ENCODE assay signal across 8 cellular contexts in genomic region chr5:140401362-140402257, GRCh38. TPM values are rescaled to one million over a fixed set of nuclear protein-coding genes. Genes with fewer than 3 reads are reported as not detected.
A peak's percentile ranks its signal among the peaks of the same experiment; 100 is the strongest.
DNase-seq lines count a peak whose midpoint lies in the region; ATAC-seq, FAIRE-seq and TF ChIP-seq lines count a peak whose summit lies in the region.

Gene ANKHD1 (plus strand): TSS chr5:140401833. CDS start chr5:140401968, 135 bp downstream.

- H3K36me3 Mint-ChIP-seq in memory B cell: peaks cover 2% of the 10 kb centered on the region

- TF ChIP-seq CTCF in H1 (IDR thresholded peaks at IDR 0.05; ENCODE audit: control extremely low read depth in 1 of 3, insufficient read depth in 1 of 3, low read depth in 1 of 3, low read length in 3 of 3): no peak

- peaks cover 4% of the 10 kb centered on the region for H3K23me2 ChIP-seq in H1 (ENCODE audit: low read depth, low read length)

- H2BK120ac ChIP-seq in H1 (replicated peaks; ENCODE audit: low read depth, low read length): no peak within 1 kb of the TSS

- 2% methylated on average over 58 of the region's 83 CpGs; no CpG with 5 or more reads in 1 of the 2 experiments for WGBS in H1 (ENCODE audit: extremely low coverage in 1 of 2, insufficient coverage in 1 of 2, insufficient read length in 1 of 2, insufficient replicate concordance in 2 of 2, low coverage in 1 of 2, low lambda C conversion rate in 2 of 2, missing lambda C conversion rate in 1 of 2), 2 experiments

- CTCF ChIA-PET in H1 (lab: Charles Lee; ENCODE audit: partially characterized antibody): interaction anchor here (0.7 to 2.1 kb wide), 6 partner anchors 25 to 160 kb away, joined by 3 to 7 read pairs (median 3); no protein-coding TSS in a partner anchor

- peak within 1 kb of the TSS; percentile 98 for H2AFZ ChIP-seq in H1 (ENCODE audit: low read length)

- H3K4me1 Mint-ChIP-seq in memory B cell: peaks cover 20% of the 10 kb centered on the region

- POLR2A ChIA-PET in H1 (lab: Charles Lee; ENCODE audit: partially characterized antibody): interaction anchor here (0.7 to 2.9 kb wide), 26 partner anchors 9 to 1107 kb away, joined by 3 to 29 read pairs (median 4); partner anchors contain the start of genes EIF4EBP3, HBEGF, IK and NDUFA2

- H3K79me1 ChIP-seq in H1 (ENCODE audit: low read depth, low read length): no peaks in the 10 kb centered on the region; the same call in 1 of the 2 replicates

- peak; percentile 81 for ATAC-seq in GM21360 (IDR thresholded peaks at IDR 0.05; ENCODE audit: unreplicated experiment)
- peak; percentile 76 for ATAC-seq in memory B cell (ENCODE audit: low read depth)

- DNase-seq in COLO668 (lab: John Stamatoyannopoulos, UW; ENCODE audit: unreplicated experiment): peak; percentile 96
- DNase-seq in HT1080 (ENCODE audit: low read depth): peak; percentile 100
- DNase-seq in NOMO-1 treated with DMSO at 0.1 percent for 48 hours (lab: John Stamatoyannopoulos, UW; ENCODE audit: unreplicated experiment): peak; percentile 99
- DNase-seq in activated CD8-positive, alpha-beta memory T cell treated with anti-CD3 and anti-CD28 coated beads for 4 hours (ENCODE audit: low read depth in 2 of 2): peak; percentile 89 to 93
- peak; percentile 91 to 99 for DNase-seq in H1 (ENCODE audit: low read depth in 1 of 2, low spot score in 2 of 2)
- DNase-seq in memory B cell (ENCODE audit: low spot score in 2 of 2): peak; percentile 89 to 95
- peak; percentile 95 for DNase-seq in stimulated activated CD8-positive, alpha-beta memory T cell treated with anti-CD3 and anti-CD28 coated beads, Interleukin-12 subunit alpha, Interleukin-12 subunit beta, amount 100 ng/mL, for 4 hours (ENCODE audit: low read depth)

- peak within 1 kb of the TSS; percentile 94 to 100 (median 97) for H3K4me3 ChIP-seq in H1 (ENCODE audit: extremely low read depth in 1 of 4, insufficient read depth in 2 of 4, low read depth in 3 of 4, low read length in 4 of 4)

- H4K5ac ChIP-seq in H1 (ENCODE audit: insufficient read length, low read depth, low read length): peak within 1 kb of the TSS; percentile 98

- H2BK20ac ChIP-seq in H1 (ENCODE audit: low read length): peak within 1 kb of the TSS; percentile 91; the same call in 1 of the 2 replicates

- H3K36me3 ChIP-seq in H1 (ENCODE audit: control insufficient read depth in 2 of 4, insufficient read depth in 4 of 4, low read length in 3 of 4): no peaks in the 10 kb centered on the region

- H3K27me3 ChIP-seq in H1 (replicated peaks in 1 of 4; ENCODE audit: control insufficient read depth in 3 of 4, extremely low read depth in 1 of 4, insufficient read depth in 3 of 4, low read length in 3 of 4): no peaks in the 10 kb centered on the region

- peak within 1 kb of the TSS; percentile 49; the same call in 1 of the 2 replicates for H2BK15ac ChIP-seq in H1 (ENCODE audit: low read length)

- peak; percentile 29 to 90 for TF ChIP-seq POLR2A in H1 (IDR thresholded peaks at IDR 0.05; ENCODE audit: control extremely low read depth in 1 of 2, low read depth in 2 of 2, low read length in 2 of 2)

- no peak for TF ChIP-seq RAD21 in H1 (IDR thresholded peaks at IDR 0.05 in 1 of 2, conservative IDR thresholded peaks at IDR 0.05 in 1 of 2; ENCODE audit: low read depth in 2 of 2, low read length in 2 of 2)

- peaks cover 40 to 55% of the 10 kb centered on the region in 2 experiments for H3K79me2 ChIP-seq in H1 (ENCODE audit: control insufficient read depth in 1 of 2, insufficient read depth in 2 of 2, low read length in 2 of 2)

- peak within 1 kb of the TSS; percentile 94 for H3K18ac ChIP-seq in H1 (ENCODE audit: extremely low read depth, low read length)

- peaks cover 11 to 18% of the 10 kb centered on the region in 2 experiments for H4K20me1 ChIP-seq in H1 (replicated peaks in 1 of 2; ENCODE audit: control insufficient read depth in 1 of 2, insufficient read depth in 2 of 2, low read length in 2 of 2)

- TF ChIP-seq EP300 in H1 (IDR thresholded peaks at IDR 0.05; ENCODE audit: borderline replicate concordance in 1 of 2, low read depth in 2 of 2, low read length in 2 of 2): no peak

- H3K9ac ChIP-seq in H1 (replicated peaks in 1 of 4; ENCODE audit: extremely low read depth in 1 of 4, low read depth in 3 of 4, low read length in 3 of 4): peak within 1 kb of the TSS; percentile 92 to 98 (median 94)

- no peak within 1 kb of the TSS for H3K14ac ChIP-seq in H1 (ENCODE audit: insufficient read length)

- peak within 1 kb of the TSS; percentile 97 for H2BK5ac ChIP-seq in H1 (ENCODE audit: low read depth, low read length)

- peaks cover 0 to 9% (median 5%) of the 10 kb centered on the region in 4 experiments; a peak in 5 of 7 replicates for H3K4me1 ChIP-seq in H1 (replicated peaks in 1 of 4; ENCODE audit: control insufficient read depth in 3 of 4, insufficient read depth in 4 of 4, low read length in 3 of 4)

- H3K4me2 ChIP-seq in H1 (ENCODE audit: insufficient read depth in 1 of 2, low read depth in 2 of 2, low read length in 2 of 2): peak within 1 kb of the TSS; percentile 79 to 85

- H3K4ac ChIP-seq in H1 (replicated peaks; ENCODE audit: insufficient read length, low read depth, low read length): peak within 1 kb of the TSS; percentile 59

- peak within 1 kb of the TSS; percentile 81 for H4K8ac ChIP-seq in H1 (ENCODE audit: extremely low read depth, insufficient read depth, low read length)

- peak within 1 kb of the TSS; percentile 96 for H3K56ac ChIP-seq in H1 (replicated peaks; ENCODE audit: insufficient read length, low read depth, low read length)

- H3K4me3 Mint-ChIP-seq in memory B cell: no peak within 1 kb of the TSS

- H3K27me3 Mint-ChIP-seq in memory B cell: no peaks in the 10 kb centered on the region

- H3K23ac ChIP-seq in H1 (ENCODE audit: insufficient read length): no peak within 1 kb of the TSS

- peak within 1 kb of the TSS; percentile 92 for H3K27ac ChIP-seq in H1 (ENCODE audit: low read depth, low read length)

- H3K27ac Mint-ChIP-seq in memory B cell: no peak within 1 kb of the TSS

- no peaks in the 10 kb centered on the region for H3K9me3 Mint-ChIP-seq in memory B cell

- no peak within 1 kb of the TSS for H2AK5ac ChIP-seq in H1 (ENCODE audit: low read depth, low read length)

- no peaks in the 10 kb centered on the region for H3K9me3 ChIP-seq in H1 (ENCODE audit: insufficient read depth in 2 of 2, low read depth in 1 of 2, low read length in 1 of 2)

- FAIRE-seq in H1 (lab: Jason Lieb, UNC): peak; percentile 91

- H2BK12ac ChIP-seq in H1 (ENCODE audit: low read depth, low read length): no peak within 1 kb of the TSS; the same call in 1 of the 2 replicates

- peak within 1 kb of the TSS; percentile 90 for H4K91ac ChIP-seq in H1 (replicated peaks; ENCODE audit: insufficient read length, low read length)

TF ChIP-seq in H1, 55 proteins besides CTCF, POLR2A, EP300 and RAD21 (continues in another document):
- TF ChIP-seq PHF8 (conservative IDR thresholded peaks at IDR 0.05; ENCODE audit: low read depth, low read length): peak; percentile 70
- no peak for TF ChIP-seq FOSL1 (IDR thresholded peaks at IDR 0.05; ENCODE audit: insufficient read depth, low read depth, low read length)
- no peak for TF ChIP-seq RNF2 (IDR thresholded peaks at IDR 0.05; ENCODE audit: borderline replicate concordance, low read depth, low read length, missing control alignments, poor library complexity, severe bottlenecking)
- TF ChIP-seq CHD2 (IDR thresholded peaks at IDR 0.05; ENCODE audit: low read length): peak; percentile 96
- no peak for TF ChIP-seq MAFK (IDR thresholded peaks at IDR 0.05; ENCODE audit: low read depth, low read length)
- TF ChIP-seq POU5F1 (IDR thresholded peaks at IDR 0.05; ENCODE audit: low read depth, low read length): no peak
- TF ChIP-seq TAF7 (optimal IDR thresholded peaks at IDR 0.05; ENCODE audit: borderline replicate concordance, low read depth, low read length): peak; percentile 81
- peak; percentile 85; the same call in 1 of the 2 replicates for TF ChIP-seq SP4 (IDR thresholded peaks at IDR 0.05; ENCODE audit: low read length)
- TF ChIP-seq SRF (IDR thresholded peaks at IDR 0.05; ENCODE audit: low read depth, low read length): no peak
- TF ChIP-seq RFX5 (IDR thresholded peaks at IDR 0.05; ENCODE audit: borderline replicate concordance, low read depth, low read length): no peak
- no peak for TF ChIP-seq JUND (IDR thresholded peaks at IDR 0.05; ENCODE audit: low read length)
- TF ChIP-seq EZH2 (IDR thresholded peaks at IDR 0.05; ENCODE audit: low read depth, low read length, severe bottlenecking): no peak
- no peak for TF ChIP-seq SUZ12 (IDR thresholded peaks at IDR 0.05; ENCODE audit: low read length)
- no peak for TF ChIP-seq HDAC6 (IDR thresholded peaks at IDR 0.05; ENCODE audit: low read depth, low read length)
- TF ChIP-seq ATF3 (IDR thresholded peaks at IDR 0.05; ENCODE audit: insufficient read depth, low read depth, low read length): no peak
- peak; percentile 86 for TF ChIP-seq TBP (IDR thresholded peaks at IDR 0.05; ENCODE audit: low read depth, low read length)
- TF ChIP-seq SP1 (IDR thresholded peaks at IDR 0.05; ENCODE audit: low read depth, low read length): peak; percentile 99
- no peak for TF ChIP-seq CTBP2 (IDR thresholded peaks at IDR 0.05; ENCODE audit: borderline replicate concordance, insufficient read depth, insufficient read length, low read length)
- TF ChIP-seq YY1 (IDR thresholded peaks at IDR 0.05; ENCODE audit: low read depth, low read length): peak; percentile 19; the same call in 1 of the 2 replicates
- TF ChIP-seq SIN3A (conservative IDR thresholded peaks at IDR 0.05 in 1 of 2, IDR thresholded peaks at IDR 0.05 in 1 of 2; ENCODE audit: low read depth in 1 of 2, low read length in 2 of 2): peak in 1 of 2 experiments; percentile 22; a peak in 1 of 4 replicates
- peak; percentile 97 for TF ChIP-seq SP2 (IDR thresholded peaks at IDR 0.05; ENCODE audit: low read length)

RNA-seq across cellular contexts. Expression of gene ANKHD1, which starts in this region (rescaled TPM):
- 25.2 and 29.0 TPM in 2 replicates for total RNA-seq in HT1080 (2014; rRNA removed; shearing (Covaris generic))
- 27.7 and 32.5 TPM in 2 replicates for polyA plus RNA-seq in HT1080 (2015; cell fraction: cytosol; rRNA removed)
- 123 and 137 TPM in 2 replicates for polyA plus RNA-seq in HT1080 (2015; cell fraction: nucleus; rRNA removed)
- 101 and 108 TPM in 2 replicates for total RNA-seq in H1 (2021; fragmentation: NEBNext Ultra II Directional; extraction: Animal tissue kit (Norgen Biotek cat#: 25700))
- 52.0 and 69.9 TPM in 2 replicates for polyA plus RNA-seq in H1 (2011; rRNA removed)
- 70.4 TPM for polyA plus RNA-seq in H1 (2011; cell fraction: cytosol; rRNA removed)
- 106 TPM for polyA plus RNA-seq in H1 (2011; cell fraction: nucleus; rRNA removed)
- 71.4 to 120 TPM (median 86.5 TPM) in 4 replicates for polyA plus RNA-seq in H1 (2012, experiment 1 of 2)
- polyA plus RNA-seq in H1 (2012, experiment 2 of 2): 11.2 TPM
- polyA plus RNA-seq in H1 (2013, experiment 1 of 2): 61.7 TPM
- polyA plus RNA-seq in H1 (2013, experiment 2 of 2): 52.9 TPM
- polyA minus RNA-seq in H1 (2011; rRNA and poly(A)+ RNA removed): 138 and 195 TPM in 2 replicates
- 61.8 TPM for polyA minus RNA-seq in H1 (2011; cell fraction: cytosol; rRNA and poly(A)+ RNA removed)
- polyA minus RNA-seq in H1 (2011; cell fraction: nucleus; rRNA and poly(A)+ RNA removed): 132 TPM

Comparison
In these comparisons a context has a peak if more than half of its experiments do, and no peak if none do; other contexts are left out.
1. Peak in every context shown above with its lines: DNase-seq, ATAC-seq, H3K4me3 ChIP-seq and H3K27ac ChIP-seq.